Comparison of ENCODE assay signal across 8 cellular contexts in the genomic region with DNA sequence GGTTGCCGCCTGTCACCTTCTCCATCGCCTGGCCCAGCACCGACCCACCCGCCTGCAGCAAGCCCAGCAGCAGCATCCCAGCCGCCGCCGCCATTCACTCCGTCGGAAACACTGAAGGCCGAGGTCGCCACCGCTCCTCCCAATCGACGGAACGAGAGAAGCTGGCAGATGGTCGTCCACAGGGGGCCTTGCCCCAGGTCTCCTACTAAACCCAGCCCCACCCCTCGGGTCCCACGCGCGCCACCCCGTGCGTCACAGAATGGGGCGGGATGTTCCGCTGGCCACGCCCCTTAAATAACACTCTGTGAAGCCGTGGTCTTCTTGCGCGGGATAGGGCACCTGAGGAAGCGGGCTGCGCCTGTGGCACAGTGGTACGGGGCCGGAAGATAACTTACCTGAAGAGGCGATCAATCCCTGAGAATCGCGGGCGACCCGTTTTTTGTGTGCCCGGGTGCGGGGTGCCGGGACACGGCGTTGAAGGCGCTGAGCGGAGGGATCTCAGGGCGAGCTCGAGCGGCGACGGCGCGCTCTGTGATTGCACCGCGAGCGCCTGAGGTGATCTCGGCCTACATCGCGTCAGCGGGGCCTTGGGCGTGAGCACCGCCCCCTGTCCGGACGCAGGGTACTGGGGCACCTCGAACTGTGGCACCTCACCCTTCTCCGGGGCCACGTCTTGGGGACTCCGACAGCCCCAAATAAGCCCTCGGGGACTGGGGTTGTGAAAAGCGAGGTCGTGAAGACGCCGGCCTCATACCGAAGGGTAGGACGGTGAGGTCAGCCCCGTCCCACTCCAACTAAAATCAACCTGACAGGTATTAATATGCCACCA. TPM values are rescaled to one million over a fixed set of nuclear protein-coding genes. Genes with fewer than 3 reads are reported as not detected.
DNase-seq lines count a peak whose midpoint lies in the region; ATAC-seq lines count a peak whose summit lies in the region.

Gene CYP51A1, minus strand, starts transcription at position 207 of the 829 bp plus-strand sequence. Its CDS starts 113 bp downstream, at position 94.

- no peaks in the 10 kb centered on the region for H3K9me3 Mint-ChIP-seq in IgD-negative memory B cell

- no peaks in the 10 kb centered on the region for H3K27me3 Mint-ChIP-seq in IgD-negative memory B cell

- H3K36me3 Mint-ChIP-seq in IgD-negative memory B cell = peaks cover 4% of the 10 kb centered on the region

- DNase-seq in DMS114 treated with DMSO at 0.1 percent for 48 hours (lab: John Stamatoyannopoulos, UW; ENCODE audit: unreplicated experiment) (peak; percentile 85), OCI-M1 (lab: John Stamatoyannopoulos, UW) (peak; percentile 100), activated T-cell treated with anti-CD3 and anti-CD28 coated beads for 24 hours (ENCODE audit: low read depth) (peak; percentile 86), epidermal melanocyte (ENCODE audit: insufficient read length, low spot score) (peak; percentile 85), middle frontal gyrus (ENCODE audit: extremely low spot score, low spot score) (peak; percentile 83)
- DNase-seq in stimulated activated CD8-positive, alpha-beta memory T cell treated with anti-CD3 and anti-CD28 coated beads, Interleukin-2, amount 100 ng/mL, for 1 hour (ENCODE audit: low read depth in 2 of 2) = peak; percentile 85 to 94

- peak within 1 kb of the TSS; percentile 97 to 100 (median 98) for H3K27ac Mint-ChIP-seq in IgD-negative memory B cell

- peaks cover 18 to 43% (median 32%) of the 10 kb centered on the region in 3 donors for H3K4me1 Mint-ChIP-seq in IgD-negative memory B cell

- H3K4me3 Mint-ChIP-seq in IgD-negative memory B cell = peak within 1 kb of the TSS; percentile 96 to 99 (median 98)

- ATAC-seq in GM21576 (IDR thresholded peaks at IDR 0.05; ENCODE audit: unreplicated experiment) = peak; percentile 88

RNA-seq across cellular contexts. Expression of gene CYP51A1, which starts in this region (rescaled TPM):
- 15.1 TPM for polyA plus RNA-seq in IgD-negative memory B cell

Comparison
In these comparisons a context has a peak if more than half of its experiments do, and no peak if none do; other contexts are left out.
1. Peak in every context shown above with its lines: DNase-seq and ATAC-seq.